In the genomic region with DNA sequence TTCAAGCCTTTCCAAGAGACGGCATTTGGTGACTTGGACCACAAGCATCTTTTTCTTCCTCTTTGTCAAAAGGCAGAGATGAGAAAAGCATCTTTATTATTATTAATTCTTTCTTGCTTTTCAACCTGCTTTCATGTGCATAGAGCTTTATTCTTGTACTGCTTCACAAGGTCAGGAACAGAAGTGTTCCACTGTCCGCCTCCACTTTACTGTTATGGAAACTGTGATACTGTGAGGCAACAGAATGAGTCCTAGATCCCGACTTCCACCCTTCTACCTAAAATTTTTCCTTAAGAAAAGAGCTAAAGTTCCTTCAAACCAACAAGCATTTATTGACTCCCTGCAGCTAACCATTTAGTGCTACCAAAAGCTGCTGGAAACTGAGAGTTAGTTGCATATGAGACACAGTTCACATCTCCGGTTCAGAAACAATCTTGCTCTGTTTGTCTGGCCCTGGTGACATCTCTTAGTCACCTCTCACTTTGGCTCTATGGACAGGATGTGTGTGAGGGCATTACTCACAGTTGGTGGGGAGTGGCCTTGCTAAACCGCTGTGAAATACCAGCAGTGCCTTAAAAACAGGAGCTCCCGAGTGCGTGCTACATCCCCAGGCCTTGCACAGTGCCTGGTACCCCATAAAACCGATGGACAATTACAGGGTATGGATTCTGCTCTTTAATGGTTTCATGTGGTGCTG, we compare ENCODE assay signal across 9 cellular contexts.
DNase-seq lines count a peak whose midpoint lies in the region; ATAC-seq and TF ChIP-seq lines count a peak whose summit lies in the region.
"Had no signal": no experiment of that assay in that cellular context is flagged by ENCODE, and none has a peak within 500 bp of the region (broad histone marks: within the 10 kb centered on the region; RNA-seq: fewer than 3 reads in every experiment).

No MANE protein-coding gene starts in this region.

- H3K4me1 ChIP-seq in PC-9 (replicated peaks; ENCODE audit: insufficient read depth): peaks cover 31% of the 10 kb centered on the region

- ATAC-seq in natural killer cell (peak; percentile 82 to 90 (median 82)), HG03571 (IDR thresholded peaks at IDR 0.05; ENCODE audit: unreplicated experiment) (no peak)
- ATAC-seq: left lobe of liver had no signal

- no peaks in the 10 kb centered on the region for H3K9me3 ChIP-seq in PC-9 (ENCODE audit: insufficient read depth, low read depth)

- peak overlapping the region; percentile 52 for H3K4me2 ChIP-seq in PC-9

- H3K27me3 ChIP-seq in PC-9 (ENCODE audit: insufficient read depth, low read depth): no peaks in the 10 kb centered on the region

- H3K9me3 Mint-ChIP-seq in natural killer cell (no peaks in the 10 kb centered on the region), osteocyte (ENCODE audit: unreplicated experiment) (no peaks in the 10 kb centered on the region)

- H3K27ac Mint-ChIP-seq in natural killer cell: peak overlapping the region; percentile 85 to 88
- H3K27ac Mint-ChIP-seq in osteocyte (ENCODE audit: unreplicated experiment): no peak overlapping the region

- intact Hi-C loops in PC-9 (cut with micrococcal nuclease; ENCODE audit: unreplicated experiment): no loop called here
- intact Hi-C loops in natural killer cell (cut with micrococcal nuclease): loop anchor here (5.0 kb wide), 1 partner anchor 162 kb away; no protein-coding TSS in a partner anchor

- CTCF ChIA-PET in PC-9 (lab: Charles Lee): no interaction called here

- H3K4me3 Mint-ChIP-seq in natural killer cell: peak overlapping the region; percentile 66
- no peak overlapping the region for H3K4me3 Mint-ChIP-seq in osteocyte (ENCODE audit: unreplicated experiment)

- H3K9me2 ChIP-seq in PC-9 (ENCODE audit: insufficient read depth): no peaks in the 10 kb centered on the region

- DNase-seq in ELR (ENCODE audit: low read depth) (peak; percentile 78), PC-9 (peak in 1 of 2 experiments; percentile 92), dermis blood vessel endothelial cell (peak; percentile 92), natural killer cell (peak; percentile 28), ecto neural progenitor cell (ENCODE audit: low spot score) (no peak), osteocyte (ENCODE audit: extremely low spot score, unreplicated experiment) (no peak), HuH-7.5 (ENCODE audit: low spot score) (no peak)

- POLR2A ChIA-PET in PC-9 (lab: Charles Lee; ENCODE audit: unreplicated experiment): no interaction called here

- TF ChIP-seq CTCF in PC-9 (conservative IDR thresholded peaks at IDR 0.05) (no peak), natural killer cell (IDR thresholded peaks at IDR 0.05) (no peak), osteocyte (IDR thresholded peaks at IDR 0.05) (no peak)

- peaks cover 47 to 54% of the 10 kb centered on the region in 2 donors for H3K4me1 Mint-ChIP-seq in natural killer cell
- H3K4me1 Mint-ChIP-seq in osteocyte (ENCODE audit: unreplicated experiment): peaks cover 35% of the 10 kb centered on the region

- no peaks in the 10 kb centered on the region for H3K79me2 ChIP-seq in PC-9 (ENCODE audit: low read depth)

- H4K20me1 ChIP-seq in PC-9 (ENCODE audit: insufficient read depth): no peaks in the 10 kb centered on the region

- H3K36me3 Mint-ChIP-seq in natural killer cell: no peaks in the 10 kb centered on the region
- no peaks in the 10 kb centered on the region for H3K36me3 Mint-ChIP-seq in osteocyte (ENCODE audit: unreplicated experiment)

- BruUV-seq in PC-9 (replicated peaks; lab: Mats Ljungman, UMichigan): no TSS peak

- no peak overlapping the region for H3K4me3 ChIP-seq in PC-9

- no peaks in the 10 kb centered on the region for H3K36me3 ChIP-seq in PC-9 (ENCODE audit: low read depth)

- H2AFZ ChIP-seq in PC-9: no peak overlapping the region

- peak overlapping the region; percentile 51 for H3K27ac ChIP-seq in PC-9

- H3K27me3 Mint-ChIP-seq in natural killer cell (ENCODE audit: low read depth in 2 of 2) (no peaks in the 10 kb centered on the region), osteocyte (ENCODE audit: unreplicated experiment) (no peaks in the 10 kb centered on the region)

- H3F3A ChIP-seq in PC-9 (ENCODE audit: insufficient read depth, low read depth): peaks cover 7% of the 10 kb centered on the region

Comparison
In these comparisons a context has a peak if more than half of its experiments do, and no peak if none do; other contexts are left out.
1. DNase-seq: peak in ELR (single experiment), dermis blood vessel endothelial cell (single experiment) and natural killer cell (single experiment); none in ecto neural progenitor cell (single experiment), osteocyte (single experiment) and HuH-7.5 (single experiment).